9 cellular contexts compared by ENCODE assay signal in genomic region chr1:37947364-37947763, GRCh38. TPM values are rescaled to one million over a fixed set of nuclear protein-coding genes. Genes with fewer than 3 reads are reported as not detected.
DNase-seq lines count a peak whose midpoint lies in the region; ATAC-seq and TF ChIP-seq lines count a peak whose summit lies in the region.
"Had no signal": no experiment of that assay in that cellular context is flagged by ENCODE, and none has a peak within 500 bp of the region (broad histone marks: within the 10 kb centered on the region; RNA-seq: fewer than 3 reads in every experiment).

No MANE protein-coding gene starts in this region.

- H3K4me3 ChIP-seq in right cardiac atrium (ENCODE audit: low read length) (peak overlapping the region; percentile 58), adrenal gland (peak overlapping the region in 1 of 4 donors; percentile 93), muscle layer of duodenum (ENCODE audit: low read depth in 1 of 2, low read length in 2 of 2) (peak overlapping the region; percentile 74 to 86)

- no peaks in the 10 kb centered on the region for H3K27me3 ChIP-seq in right cardiac atrium (ENCODE audit: control insufficient read depth, insufficient read depth)
- no peaks in the 10 kb centered on the region for H3K27me3 ChIP-seq in adrenal gland
- no peaks in the 10 kb centered on the region for H3K27me3 ChIP-seq in muscle layer of duodenum (ENCODE audit: low read depth, low read length)

- DNase-seq in right cardiac atrium (no peak), left ventricle myocardium superior (no peak), adrenal gland (no peak), ACHN (no peak), iPS-NIHi7 (ENCODE audit: extremely low spot score) (no peak), NCI-H1694 treated with DMSO at 0.1 percent for 48 hours (lab: John Stamatoyannopoulos, UW) (no peak)
- DNase-seq: DND-41 had no signal

- 47% methylated on average over 6 of the region's 6 CpGs for WGBS in right cardiac atrium
- whole genome bisulfite sequencing in adrenal gland, 4 donors: 26 to 31% (median 29%) methylated on average over 6 of the region's 6 CpGs

- H3K9me3 ChIP-seq in right cardiac atrium (ENCODE audit: control insufficient read depth, low read length) (no peaks in the 10 kb centered on the region), adrenal gland (replicated peaks in 1 of 3) (no peaks in the 10 kb centered on the region), muscle layer of duodenum (ENCODE audit: control insufficient read depth in 1 of 2, low read length in 2 of 2) (no peaks in the 10 kb centered on the region)

- H3K4me1 ChIP-seq in right cardiac atrium (ENCODE audit: control insufficient read depth, insufficient read depth, low read length) (peaks cover 2% of the 10 kb centered on the region), adrenal gland (replicated peaks in 1 of 2) (peaks cover 15 to 18% of the 10 kb centered on the region in 2 donors), muscle layer of duodenum (ENCODE audit: control insufficient read depth in 1 of 2, insufficient read depth in 2 of 2, low read length in 2 of 2) (peaks cover 6 to 17% of the 10 kb centered on the region in 2 donors)

- in situ Hi-C loops in ACHN (cut with HindIII; ENCODE audit: low pct_ligation_motif_present, low pct_unique_long_range_greater_than_20kb, low sequenced_read_pairs): no loop called here

- ATAC-seq in right cardiac atrium (peak in 1 of 2 donors; percentile 52), left ventricle myocardium superior (no peak), HG02973 (IDR thresholded peaks at IDR 0.05; ENCODE audit: unreplicated experiment) (no peak)

- H3K36me3 ChIP-seq in adrenal gland (replicated peaks in 1 of 2): peaks cover 0 to 15% of the 10 kb centered on the region in 2 donors
- peaks cover 10 to 14% of the 10 kb centered on the region in 2 donors for H3K36me3 ChIP-seq in muscle layer of duodenum (ENCODE audit: control insufficient read depth in 1 of 2, insufficient read depth in 2 of 2, low read length in 2 of 2)

- H3K27ac ChIP-seq in right cardiac atrium (ENCODE audit: low read length): no peak overlapping the region
- H3K27ac ChIP-seq in adrenal gland: peak overlapping the region in 3 of 5 donors; percentile 81 to 96 (median 94)
- peak overlapping the region; percentile 100 for H3K27ac ChIP-seq in muscle layer of duodenum (ENCODE audit: low read length)

- TF ChIP-seq POLR2A in adrenal gland (IDR thresholded peaks at IDR 0.05): no peak

- intact Hi-C loops in right cardiac atrium (cut with DNase I) (no loop called here), left ventricle myocardium superior (cut with micrococcal nuclease) (no loop called here), adrenal gland (cut with DNase I) (no loop called here)

- TF ChIP-seq CTCF in adrenal gland (IDR thresholded peaks at IDR 0.05): no peak

RNA-seq across cellular contexts. Expression of gene INPP5B, which starts 0.5 kb away (rescaled TPM):
- total RNA-seq in right cardiac atrium: 10 to 100 TPM; 16.4 to 22.4 (median 17.6) TPM
- polyA plus RNA-seq in right cardiac atrium: 11.7 TPM
- 12.0 TPM for total RNA-seq in left ventricle myocardium superior
- 10 to 100 TPM; 11.6 to 32.3 (median 24.0) TPM for total RNA-seq in adrenal gland
- polyA plus RNA-seq in adrenal gland: 10 to 100 TPM; 10.4 to 15.7 (median 11.3) TPM

RNA-seq across cellular contexts. Expression of gene SF3A3, which starts 42.5 kb away (rescaled TPM):
- total RNA-seq in right cardiac atrium: 10 to 100 TPM; 25.2 to 34.1 (median 31.0) TPM
- polyA plus RNA-seq in right cardiac atrium: 14.4 TPM
- 28.2 TPM for total RNA-seq in left ventricle myocardium superior
- total RNA-seq in adrenal gland: 10 to 100 TPM; 30.1 to 95.9 (median 40.8) TPM
- 10 to 100 TPM; 24.3 to 78.5 (median 28.2) TPM for polyA plus RNA-seq in adrenal gland

RNA-seq across cellular contexts. Expression of gene FHL3, which starts 58.0 kb away (rescaled TPM):
- total RNA-seq in right cardiac atrium (10 to 100 TPM in 1 of 4 donors, 1 to 10 TPM in 3; 8.1 to 15.6 (median 9.1) TPM), left ventricle myocardium superior (13.3 TPM), adrenal gland (10 to 100 TPM; 14.5 to 47.6 (median 23.2) TPM)
- polyA plus RNA-seq in right cardiac atrium (9.7 TPM), adrenal gland (10 to 100 TPM in 2 of 3 donors, 1 to 10 TPM in 1; 8.6 to 39.5 (median 31.5) TPM)
